29 cellular contexts compared by ENCODE assay signal in the genomic region with DNA sequence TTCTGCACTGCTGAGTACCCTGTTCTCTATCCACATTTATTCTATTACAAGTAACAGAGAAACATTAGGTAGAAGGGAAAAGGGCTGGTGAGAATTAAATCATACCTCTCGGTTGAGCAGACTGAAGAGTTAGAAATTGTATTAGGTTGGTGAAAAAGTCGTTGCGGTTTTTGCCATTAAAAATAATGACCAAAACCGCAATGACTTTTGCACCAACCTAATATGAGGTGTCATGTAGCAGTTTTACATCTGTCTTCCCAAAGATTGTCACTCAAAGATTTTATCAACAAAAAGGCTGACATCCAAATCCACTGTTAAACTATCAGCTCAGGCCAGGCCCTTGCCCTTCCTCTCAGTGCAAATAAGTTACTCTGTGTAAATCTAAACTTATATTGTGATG. TPM values are rescaled to one million over a fixed set of nuclear protein-coding genes. Genes with fewer than 3 reads are reported as not detected.
"Had no signal": no experiment of that assay in that cellular context is flagged by ENCODE, and none has a peak within 500 bp of the region (broad histone marks: within the 10 kb centered on the region; RNA-seq: fewer than 3 reads in every experiment).

No MANE protein-coding gene starts in this region.

- H3K4me1 ChIP-seq: colonic mucosa, gastrocnemius medialis, heart right ventricle, left lung, lower lobe of right lung had no signal

- H3K27me3 ChIP-seq: colonic mucosa, esophagus squamous epithelium, gastrocnemius medialis, heart right ventricle, left lung had no signal

- H3K27ac ChIP-seq: colonic mucosa, epithelial cell of prostate, esophagus squamous epithelium, gastrocnemius medialis, heart right ventricle, left lung, lower lobe of right lung had no signal

- H3K36me3 ChIP-seq: colonic mucosa, esophagus squamous epithelium, gastrocnemius medialis, heart right ventricle, left lung, lower lobe of right lung had no signal

- H3K9me3 ChIP-seq: colonic mucosa, esophagus squamous epithelium, gastrocnemius medialis, heart right ventricle, left lung, lower lobe of right lung, mucosa of descending colon had no signal

- FAIRE-seq: endometrium, islet of Langerhans, keratinocyte had no signal

- ATAC-seq: effector memory CD8-positive, alpha-beta T cell; esophagus mucosa; gastrocnemius medialis; heart right ventricle; left cardiac atrium; left lung; left ventricle myocardium superior; lower lobe of right lung; mucosa of descending colon had no signal

- H3K4me3 ChIP-seq: colonic mucosa, esophagus squamous epithelium, gastrocnemius medialis, heart right ventricle, left lung, lower lobe of right lung, mucosa of descending colon had no signal

- DNase-seq: colonic mucosa; cortex of kidney; effector CD8-positive, alpha-beta T cell; effector memory CD8-positive, alpha-beta T cell; endodermal cell; erythroblast; esophagus squamous epithelium; foreskin fibroblast; foreskin melanocyte; gastrocnemius medialis; glutamatergic neuron; head of caudate nucleus; heart right ventricle; hippocampal formation; left cardiac atrium; left lung; left ventricle myocardium superior; lower lobe of right lung; mesenchymal stem cell; mucosa of descending colon; naive B cell had no signal

RNA-seq across cellular contexts. Expression of a gene that starts 28.3 kb away (rescaled TPM):
- total RNA-seq: dermis microvascular lymphatic vessel endothelial cell, lung microvascular endothelial cell, mesenteric fat pad had no signal
